12 cellular contexts compared by ENCODE assay signal in genomic region chrX:97389761-97390192, GRCh38.
DNase-seq lines count a peak whose midpoint lies in the region; ATAC-seq and TF ChIP-seq lines count a peak whose summit lies in the region.
"Had no signal": no experiment of that assay in that cellular context is flagged by ENCODE, and none has a peak within 500 bp of the region (broad histone marks: within the 10 kb centered on the region; RNA-seq: fewer than 3 reads in every experiment).

No MANE protein-coding gene starts in this region.

- peak overlapping the region in 1 of 2 donors; percentile 27 for H3K27ac ChIP-seq in left lung
- H3K27ac ChIP-seq: colonic mucosa, HL-60, vagina had no signal

- H3K27me3 ChIP-seq in left lung = no peaks in the 10 kb centered on the region
- H3K27me3 ChIP-seq: colonic mucosa, vagina had no signal

- H3K36me3 ChIP-seq in left lung = no peaks in the 10 kb centered on the region
- H3K36me3 ChIP-seq: colonic mucosa, vagina had no signal

- peak; percentile 33 for DNase-seq in Calu3
- DNase-seq in M059J (ENCODE audit: low read depth) = peak; percentile 72
- DNase-seq in astrocyte of the hippocampus (ENCODE audit: low read depth, low spot score) = peak; percentile 73
- no peak for DNase-seq in left lung
- DNase-seq in NCI-H1048 (lab: John Stamatoyannopoulos, UW) = no peak
- DNase-seq in occipital lobe (lab: John Stamatoyannopoulos, UW) = no peak
- DNase-seq: colonic mucosa, NCI-H2171 had no signal

- no peaks in the 10 kb centered on the region for H3K4me1 ChIP-seq in left lung
- H3K4me1 ChIP-seq: colonic mucosa, vagina had no signal

- TF ChIP-seq CTCF in Calu3 (IDR thresholded peaks at IDR 0.05; ENCODE audit: unreplicated experiment) (no peak), left lung (IDR thresholded peaks at IDR 0.05) (no peak)

- H3K4me3 ChIP-seq in left lung = no peak overlapping the region
- H3K4me3 ChIP-seq: colonic mucosa, vagina had no signal

- H3K9me3 ChIP-seq in left lung = no peaks in the 10 kb centered on the region
- H3K9me3 ChIP-seq: colonic mucosa, vagina had no signal

- H3K4me3 Mint-ChIP-seq in Calu3 (ENCODE audit: low read depth, unreplicated experiment) = peak overlapping the region; percentile 46

- peak; percentile 89 for ATAC-seq in left lung
- no peak for ATAC-seq in GM19455 (IDR thresholded peaks at IDR 0.05; ENCODE audit: unreplicated experiment)
- ATAC-seq in HG03439 (IDR thresholded peaks at IDR 0.05; ENCODE audit: unreplicated experiment) = no peak

- CTCF ChIA-PET in Calu3 (lab: Charles Lee) = interaction anchor here (0.6 kb wide), 1 partner anchor 37 kb away, joined by 3 read pairs; no protein-coding TSS in a partner anchor

- peak overlapping the region; percentile 78 for H3K27ac Mint-ChIP-seq in Calu3 (ENCODE audit: unreplicated experiment)

- H3K4me1 Mint-ChIP-seq in Calu3 (ENCODE audit: low read depth, unreplicated experiment) = peaks cover 12% of the 10 kb centered on the region

- no peaks in the 10 kb centered on the region for H3K27me3 Mint-ChIP-seq in Calu3 (ENCODE audit: unreplicated experiment)

- no TSS peak for BruUV-seq in Calu3 (replicated peaks; lab: Mats Ljungman, UMichigan)

- intact Hi-C loops in Calu3 (cut with micrococcal nuclease; ENCODE audit: unreplicated experiment) (no loop called here), left lung (cut with DNase I) (no loop called here)

- peaks cover 7% of the 10 kb centered on the region for H3K36me3 Mint-ChIP-seq in Calu3 (ENCODE audit: insufficient read depth, unreplicated experiment)

- H3K9me3 Mint-ChIP-seq in Calu3 (ENCODE audit: low read depth, unreplicated experiment) = no peaks in the 10 kb centered on the region

Comparison
In these comparisons a context has a peak if more than half of its experiments do, and no peak if none do; other contexts are left out.
1. DNase-seq: peak in Calu3 (single experiment), M059J (single experiment) and astrocyte of the hippocampus (single experiment); none in left lung (0 of 2), NCI-H1048 (single experiment) and occipital lobe (single experiment).